20 cellular contexts compared by ENCODE assay signal in the genomic region with DNA sequence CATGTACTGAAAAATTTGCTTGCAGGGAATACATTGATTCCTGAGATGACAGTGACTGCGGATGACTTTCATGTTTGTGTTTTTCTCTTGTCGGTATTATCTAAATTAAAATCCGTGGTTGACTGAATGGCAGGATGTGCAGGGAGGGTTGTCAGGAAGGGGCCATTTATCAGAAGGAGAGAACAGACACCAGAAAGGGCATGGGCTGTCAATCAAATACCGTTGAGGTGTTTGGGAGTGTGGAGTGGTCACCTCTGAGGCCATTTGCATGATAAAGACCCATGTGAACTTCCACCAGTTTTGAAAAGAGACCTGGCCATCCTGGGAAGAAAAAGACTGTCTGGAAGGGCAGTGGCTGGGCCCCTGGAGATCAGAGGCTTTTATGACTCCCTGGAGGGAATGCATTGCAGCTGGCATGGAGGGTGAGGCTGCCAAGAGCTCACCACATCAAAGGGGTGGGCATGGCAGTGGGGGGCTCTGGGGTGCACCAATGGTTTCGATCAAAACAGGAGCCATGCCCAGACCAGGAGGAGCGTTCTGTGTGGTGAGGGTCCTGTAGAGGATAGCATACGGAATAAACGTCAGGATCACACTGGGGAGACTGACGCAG.
DNase-seq lines count a peak whose midpoint lies in the region; ATAC-seq and TF ChIP-seq lines count a peak whose summit lies in the region.
"Had no signal": no experiment of that assay in that cellular context is flagged by ENCODE, and none has a peak within 500 bp of the region (broad histone marks: within the 10 kb centered on the region; RNA-seq: fewer than 3 reads in every experiment).

No MANE protein-coding gene starts in this region.

- peak overlapping the region; percentile 21 for H3K27ac Mint-ChIP-seq in stimulated activated memory B cell treated with anti-CD40 and anti-IgM and Interleukin-4, amounts not matched to agents 10 μg/mL and 1 μg/mL and 100 μg/mL, for 72 hours

- H3K27ac ChIP-seq in OCI-LY3 (ENCODE audit: low read length) (no peak overlapping the region), esophagus muscularis mucosa (replicated peaks in 1 of 4) (no peak overlapping the region)

- no peaks in the 10 kb centered on the region for H3K9me3 Mint-ChIP-seq in stimulated activated memory B cell treated with anti-CD40 and anti-IgM and Interleukin-4, amounts not matched to agents 10 μg/mL and 1 μg/mL and 100 μg/mL, for 72 hours
- H3K9me3 Mint-ChIP-seq: CD14-positive monocyte had no signal

- TF ChIP-seq CTCF in OCI-LY3 (IDR thresholded peaks at IDR 0.05; ENCODE audit: low read depth, low read length) (no peak), esophagus muscularis mucosa (IDR thresholded peaks at IDR 0.05) (no peak)

- no peaks in the 10 kb centered on the region for H3K36me3 Mint-ChIP-seq in stimulated activated memory B cell treated with anti-CD40 and anti-IgM and Interleukin-4, amounts not matched to agents 10 μg/mL and 1 μg/mL and 100 μg/mL, for 72 hours
- H3K36me3 Mint-ChIP-seq: CD14-positive monocyte had no signal

- peaks cover 30% of the 10 kb centered on the region for H3K4me1 ChIP-seq in OCI-LY3 (ENCODE audit: low read length)
- peaks cover 3 to 14% (median 10%) of the 10 kb centered on the region in 4 donors for H3K4me1 ChIP-seq in esophagus muscularis mucosa

- peaks cover 11% of the 10 kb centered on the region; the same call in 1 of the 2 replicates for H4K20me1 ChIP-seq in OCI-LY3 (ENCODE audit: insufficient read depth, low read length)

- TF ChIP-seq EP300 in esophagus muscularis mucosa (IDR thresholded peaks at IDR 0.05) = no peak

- no peak for TF ChIP-seq POLR2A in esophagus muscularis mucosa (IDR thresholded peaks at IDR 0.05; ENCODE audit: low read depth)

- no peak overlapping the region for H3K9ac ChIP-seq in OCI-LY3 (ENCODE audit: low read length)
- H3K9ac ChIP-seq: SK-N-SH had no signal

- H3K9me3 ChIP-seq in OCI-LY3 (ENCODE audit: insufficient read depth, low read length) (no peaks in the 10 kb centered on the region), esophagus muscularis mucosa (no peaks in the 10 kb centered on the region)
- H3K9me3 ChIP-seq: HAP-1, SK-N-SH had no signal

- H3K27me3 ChIP-seq in OCI-LY3 (ENCODE audit: low read depth, low read length) (peaks cover 38% of the 10 kb centered on the region), esophagus muscularis mucosa (no peaks in the 10 kb centered on the region)

- no peaks in the 10 kb centered on the region for H3K79me2 ChIP-seq in OCI-LY3 (ENCODE audit: low read length)

- 77% methylated on average over 9 of the region's 9 CpGs for WGBS in esophagus muscularis mucosa

- DNase-seq in ELF-1 (ENCODE audit: low read depth, low spot score) (peak; percentile 67), esophagus muscularis mucosa (ENCODE audit: extremely low spot score) (peak; percentile 87), UCSD-AML1 (lab: John Stamatoyannopoulos, UW; ENCODE audit: unreplicated experiment) (no peak), NCI-H1417 treated with DMSO at 0.1 percent for 48 hours (lab: John Stamatoyannopoulos, UW) (no peak)
- DNase-seq: ACHN, DMS153, GF-D8, NCI-H1105, NCI-H1694, NCI-H510A treated with DMSO at 0.1 percent for 48 hours, NCI-H82, PC-3, RPMI8226, SHP77 treated with DMSO at 0.1 percent for 48 hours, SK-N-SH had no signal

- no peak overlapping the region for H3K4me3 Mint-ChIP-seq in stimulated activated memory B cell treated with anti-CD40 and anti-IgM and Interleukin-4, amounts not matched to agents 10 μg/mL and 1 μg/mL and 100 μg/mL, for 72 hours
- H3K4me3 Mint-ChIP-seq: CD14-positive monocyte had no signal

- H3K4me1 Mint-ChIP-seq in stimulated activated memory B cell treated with anti-CD40 and anti-IgM and Interleukin-4, amounts not matched to agents 10 μg/mL and 1 μg/mL and 100 μg/mL, for 72 hours = peaks cover 30% of the 10 kb centered on the region

- H3K27me3 Mint-ChIP-seq in stimulated activated memory B cell treated with anti-CD40 and anti-IgM and Interleukin-4, amounts not matched to agents 10 μg/mL and 1 μg/mL and 100 μg/mL, for 72 hours = peaks cover 8% of the 10 kb centered on the region

- H3K4me2 ChIP-seq in OCI-LY3 (ENCODE audit: low read length) = peak overlapping the region; percentile 76
- H3K4me2 ChIP-seq: SK-N-SH had no signal

- H3K4me3 ChIP-seq in OCI-LY3 (ENCODE audit: low read length) (peak overlapping the region; percentile 44), esophagus muscularis mucosa (no peak overlapping the region)
- H3K4me3 ChIP-seq: HAP-1 had no signal

- no peak overlapping the region for H2AFZ ChIP-seq in OCI-LY3 (ENCODE audit: low read depth, low read length)

- intact Hi-C loops in esophagus muscularis mucosa (cut with DNase I) = loop anchor here (10.0 kb wide), 1 partner anchor 114 kb away; the partner anchor contains the start of gene NOD2

- no peak for ATAC-seq in stimulated activated memory B cell treated with anti-CD40 and anti-IgM and Interleukin-4, amounts not matched to agents 10 μg/mL and 1 μg/mL and 100 μg/mL, for 72 hours
- ATAC-seq in HG03039 (IDR thresholded peaks at IDR 0.05; ENCODE audit: unreplicated experiment) = no peak
- ATAC-seq: PC-3 had no signal

- H3K36me3 ChIP-seq in OCI-LY3 (replicated peaks; ENCODE audit: low read depth, low read length) = no peaks in the 10 kb centered on the region
- no peaks in the 10 kb centered on the region for H3K36me3 ChIP-seq in esophagus muscularis mucosa
- H3K36me3 ChIP-seq: HAP-1 had no signal

Comparison
In these comparisons a context has a peak if more than half of its experiments do, and no peak if none do; other contexts are left out.
1. DNase-seq: peak in ELF-1 (single experiment) and esophagus muscularis mucosa (single experiment); none in UCSD-AML1 (single experiment) and NCI-H1417 treated with DMSO at 0.1 percent for 48 hours (single experiment).